21 cellular contexts compared by ENCODE assay signal in genomic region chr1:228745497-228745896, GRCh38. TPM values are rescaled to one million over a fixed set of nuclear protein-coding genes. Genes with fewer than 3 reads are reported as not detected.
DNase-seq lines count a peak whose midpoint lies in the region; FAIRE-seq and TF ChIP-seq lines count a peak whose summit lies in the region.
"Had no signal": no experiment of that assay in that cellular context is flagged by ENCODE, and none has a peak within 500 bp of the region (broad histone marks: within the 10 kb centered on the region; RNA-seq: fewer than 3 reads in every experiment).

No MANE protein-coding gene starts in this region.

- H3K36me3 ChIP-seq in smooth muscle cell (ENCODE audit: low read depth) (no peaks in the 10 kb centered on the region), testis (ENCODE audit: low read depth, missing control alignments) (no peaks in the 10 kb centered on the region)

- no peak overlapping the region for H3K9ac ChIP-seq in smooth muscle cell (ENCODE audit: low read depth)

- H2AFZ ChIP-seq in smooth muscle cell (ENCODE audit: low read depth), result no peak overlapping the region
- H2AFZ ChIP-seq: GM23338 had no signal

- no peak for TF ChIP-seq POLR2A in testis (IDR thresholded peaks at IDR 0.05)

- H3K27me3 ChIP-seq in smooth muscle cell (ENCODE audit: low read depth) (no peaks in the 10 kb centered on the region), testis (no peaks in the 10 kb centered on the region)

- H3K4me1 ChIP-seq in smooth muscle cell (ENCODE audit: low read depth) (no peaks in the 10 kb centered on the region), testis (peaks cover 16% of the 10 kb centered on the region)
- H3K4me1 ChIP-seq: A549 had no signal

- H3K4me3 Mint-ChIP-seq in progenitor cell of endocrine pancreas (ENCODE audit: low read depth), result no peak overlapping the region
- H3K4me3 Mint-ChIP-seq in T-helper 2 cell treated with Interferon-gamma antibody and Interleukin-4, amounts not matched to agents 5 μg/mL and 100 μg/mL, for 36 hours, result no peak overlapping the region
- H3K4me3 Mint-ChIP-seq: CD4-positive, alpha-beta memory T cell; GM23338; H9 had no signal

- H3K4me2 ChIP-seq in smooth muscle cell, result no peak overlapping the region
- H3K4me2 ChIP-seq: A549, GM23338 had no signal

- H3F3A ChIP-seq in smooth muscle cell (ENCODE audit: low read depth), result peaks cover 40% of the 10 kb centered on the region

- no peaks in the 10 kb centered on the region for H3K9me3 ChIP-seq in smooth muscle cell (replicated peaks; ENCODE audit: low read depth)
- no peaks in the 10 kb centered on the region for H3K9me3 ChIP-seq in testis
- H3K9me3 ChIP-seq: A549 had no signal

- peak; percentile 23 for DNase-seq in kidney tubule cell (ENCODE audit: low spot score)
- no peak for DNase-seq in smooth muscle cell (lab: John Stamatoyannopoulos, UW; ENCODE audit: unreplicated experiment)
- DNase-seq in HTR-8/SVneo (ENCODE audit: insufficient read length, low spot score), result no peak
- no peak for DNase-seq in progenitor cell of endocrine pancreas (ENCODE audit: low spot score, unreplicated experiment)
- DNase-seq in testis, result no peak
- DNase-seq in T-helper 2 cell treated with Interferon-gamma antibody and Interleukin-4, amounts not matched to agents 5 μg/mL and 100 μg/mL, for 36 hours (ENCODE audit: low spot score), result no peak
- DNase-seq: 8988T; ACHN; C1 segment of cervical spinal cord; CD4-positive, alpha-beta memory T cell; COR-L47; DMS53; DMS79 treated with DMSO at 0.1 percent for 48 hours; GF-D8; H9 had no signal

- intact Hi-C loops in testis (cut with DNase I; ENCODE audit: low total_unique reads), result no loop called here

- H4K20me1 ChIP-seq in smooth muscle cell (ENCODE audit: low read depth), result peaks cover 31% of the 10 kb centered on the region

- H3K79me2 ChIP-seq in smooth muscle cell (ENCODE audit: low read depth), result peaks cover 25% of the 10 kb centered on the region

- no peaks in the 10 kb centered on the region for H3K27me3 Mint-ChIP-seq in progenitor cell of endocrine pancreas
- peaks cover 6% of the 10 kb centered on the region for H3K27me3 Mint-ChIP-seq in T-helper 2 cell treated with Interferon-gamma antibody and Interleukin-4, amounts not matched to agents 5 μg/mL and 100 μg/mL, for 36 hours (ENCODE audit: low read depth)
- H3K27me3 Mint-ChIP-seq: CD4-positive, alpha-beta memory T cell had no signal

- H3K27ac ChIP-seq in 22Rv1 (peak overlapping the region; percentile 29), smooth muscle cell (ENCODE audit: low read depth) (peak overlapping the region; percentile 22), testis (no peak overlapping the region)
- H3K27ac ChIP-seq: A549 had no signal

- H3K27ac Mint-ChIP-seq in progenitor cell of endocrine pancreas, result no peak overlapping the region
- no peak overlapping the region for H3K27ac Mint-ChIP-seq in T-helper 2 cell treated with Interferon-gamma antibody and Interleukin-4, amounts not matched to agents 5 μg/mL and 100 μg/mL, for 36 hours
- H3K27ac Mint-ChIP-seq: GM23338, H9 had no signal

- H3K36me3 Mint-ChIP-seq in progenitor cell of endocrine pancreas (ENCODE audit: insufficient read depth), result peaks cover 38% of the 10 kb centered on the region
- H3K36me3 Mint-ChIP-seq in T-helper 2 cell treated with Interferon-gamma antibody and Interleukin-4, amounts not matched to agents 5 μg/mL and 100 μg/mL, for 36 hours (ENCODE audit: low read depth), result peaks cover 2% of the 10 kb centered on the region

- WGBS in smooth muscle cell (ENCODE audit: low lambda C conversion rate), result 94% methylated on average over 4 of the region's 4 CpGs
- 84 to 85% methylated on average over 4 of the region's 4 CpGs for WGBS in testis, 2 donors

- H3K4me3 ChIP-seq in smooth muscle cell (no peak overlapping the region), testis (no peak overlapping the region)
- H3K4me3 ChIP-seq: A549, GM23338 had no signal

- TF ChIP-seq CTCF in 22Rv1 (IDR thresholded peaks at IDR 0.05) (no peak), smooth muscle cell (IDR thresholded peaks at IDR 0.05; ENCODE audit: borderline replicate concordance, insufficient read depth, poor library complexity, severe bottlenecking) (no peak), progenitor cell of endocrine pancreas (IDR thresholded peaks at IDR 0.05; ENCODE audit: unreplicated experiment) (no peak), testis (IDR thresholded peaks at IDR 0.05) (no peak)

- FAIRE-seq in TTC549 (lab: Jason Lieb, UNC) (peak; percentile 32), HTR-8/SVneo (lab: Jason Lieb, UNC) (no peak)
- FAIRE-seq: A549, GM12891, GM18507 had no signal

- H3K9me3 Mint-ChIP-seq in progenitor cell of endocrine pancreas (ENCODE audit: low read depth), result no peaks in the 10 kb centered on the region
- no peaks in the 10 kb centered on the region for H3K9me3 Mint-ChIP-seq in T-helper 2 cell treated with Interferon-gamma antibody and Interleukin-4, amounts not matched to agents 5 μg/mL and 100 μg/mL, for 36 hours
- H3K9me3 Mint-ChIP-seq: CD4-positive, alpha-beta memory T cell; GM23338; H9 had no signal

- H3K4me1 Mint-ChIP-seq in progenitor cell of endocrine pancreas (ENCODE audit: low read depth), result peaks cover 7% of the 10 kb centered on the region
- H3K4me1 Mint-ChIP-seq in T-helper 2 cell treated with Interferon-gamma antibody and Interleukin-4, amounts not matched to agents 5 μg/mL and 100 μg/mL, for 36 hours (ENCODE audit: low read depth), result peaks cover 14% of the 10 kb centered on the region
- H3K4me1 Mint-ChIP-seq: GM23338 had no signal

RNA-seq across cellular contexts. Expression of gene RHOU, which starts 10.2 kb away (rescaled TPM):
- total RNA-seq in smooth muscle cell (50.6 and 65.0 TPM in 2 replicates), progenitor cell of endocrine pancreas (54.4 and 56.3 TPM in 2 replicates), testis (10 to 100 TPM; 31.0 to 33.6 TPM)
- polyA plus RNA-seq in smooth muscle cell (25.8 and 29.8 TPM in 2 replicates), testis (ENCODE audit: insufficient read depth, low read depth, low replicate concordance) (32.6 TPM)

Comparison
In these comparisons a context has a peak if more than half of its experiments do, and no peak if none do; other contexts are left out.
1. H3K27ac ChIP-seq: peak in 22Rv1 (single experiment) and smooth muscle cell (single experiment); none in testis (0 of 2).